Comparison of ENCODE assay signal across 8 cellular contexts in the genomic region with DNA sequence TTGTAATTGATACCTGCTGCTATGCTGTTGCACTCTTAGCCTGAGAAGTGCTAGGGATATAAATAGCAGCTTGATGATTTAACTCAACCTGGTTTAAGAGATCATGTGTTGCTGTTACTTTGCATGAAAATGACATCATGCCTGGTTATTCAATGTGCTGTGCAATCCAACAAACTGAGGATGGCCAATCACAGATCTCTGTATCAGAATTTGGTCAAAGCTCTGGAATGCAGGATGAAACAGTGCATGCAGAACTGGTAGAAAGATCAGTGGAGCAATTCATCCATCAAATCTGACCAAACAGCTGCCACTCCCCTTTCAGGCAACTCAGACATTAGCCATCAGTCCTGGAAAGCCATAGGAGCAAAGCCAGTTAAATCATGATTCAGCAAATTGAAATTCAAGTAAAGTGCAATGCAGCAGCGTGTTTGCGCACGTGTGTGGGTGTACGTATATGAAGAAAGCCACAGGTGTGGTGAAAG.
DNase-seq lines count a peak whose midpoint lies in the region; ATAC-seq and TF ChIP-seq lines count a peak whose summit lies in the region.

No MANE protein-coding gene starts in this region.

- no peaks in the 10 kb centered on the region for H3K79me2 ChIP-seq in smooth muscle cell (ENCODE audit: low read depth)

- H3K56ac ChIP-seq in IMR-90 (ENCODE audit: extremely low read depth, insufficient read depth, low read length), result no peak overlapping the region

- no TSS peak for BruUV-seq in IMR-90 (replicated peaks; lab: Mats Ljungman, UMichigan)

- peak; percentile 24 for ATAC-seq in IMR-90 (ENCODE audit: low read depth)

- H3K18ac ChIP-seq in IMR-90 (ENCODE audit: low read depth, low read length), result no peak overlapping the region

- H2AK5ac ChIP-seq in IMR-90 (ENCODE audit: low read depth, low read length), result no peak overlapping the region

- H3K36me3 ChIP-seq in IMR-90 (ENCODE audit: control insufficient read depth, insufficient read depth, low read length), result no peaks in the 10 kb centered on the region
- no peaks in the 10 kb centered on the region for H3K36me3 ChIP-seq in smooth muscle cell (ENCODE audit: low read depth)

- no peak overlapping the region for H3K23ac ChIP-seq in IMR-90 (ENCODE audit: low read depth, low read length)

- H2AFZ ChIP-seq in IMR-90 (replicated peaks; ENCODE audit: low read length, poor library complexity) (no peak overlapping the region), smooth muscle cell (ENCODE audit: low read depth) (no peak overlapping the region)

- H3K79me1 ChIP-seq in IMR-90 (ENCODE audit: low read depth in 1 of 2, low read length in 2 of 2), result no peaks in the 10 kb centered on the region

- H3K27ac ChIP-seq in IMR-90 (ENCODE audit: insufficient read depth, low read length), result no peak overlapping the region
- H3K27ac ChIP-seq in smooth muscle cell (ENCODE audit: low read depth), result peak overlapping the region; percentile 81

- no peak overlapping the region for H3K27ac Mint-ChIP-seq in HFFc6

- peak; percentile 37 for DNase-seq in NOMO-1 treated with DMSO at 0.1 percent for 48 hours (lab: John Stamatoyannopoulos, UW; ENCODE audit: unreplicated experiment)
- DNase-seq in NOMO-1 treated with dmso at 0.1 percent for 144 hours (lab: John Stamatoyannopoulos, UW; ENCODE audit: unreplicated experiment), result no peak
- peak; percentile 43 for DNase-seq in IMR-90
- peak; percentile 90 for DNase-seq in fibroblast of gingiva (ENCODE audit: low read depth)
- no peak for DNase-seq in smooth muscle cell (lab: John Stamatoyannopoulos, UW; ENCODE audit: unreplicated experiment)
- DNase-seq in NCI-H146 (lab: John Stamatoyannopoulos, UW), result no peak
- DNase-seq in activated CD8-positive, alpha-beta memory T cell treated with anti-CD3 and anti-CD28 coated beads for 24 hours, result no peak
- DNase-seq in HFFc6, result no peak

- no peak overlapping the region for H2BK120ac ChIP-seq in IMR-90 (ENCODE audit: low read depth, low read length)

- no peak overlapping the region for H4K8ac ChIP-seq in IMR-90 (ENCODE audit: low read depth in 2 of 2, low read length in 2 of 2)

- no peak overlapping the region for H3K9ac ChIP-seq in IMR-90 (ENCODE audit: low read depth, low read length)
- peak overlapping the region; percentile 40 for H3K9ac ChIP-seq in smooth muscle cell (ENCODE audit: low read depth)

- H2BK15ac ChIP-seq in IMR-90 (ENCODE audit: low read depth, low read length), result no peak overlapping the region

- H3K14ac ChIP-seq in IMR-90 (replicated peaks; ENCODE audit: low read depth, low read length), result no peak overlapping the region

- H3K27me3 ChIP-seq in IMR-90 (ENCODE audit: control insufficient read depth, insufficient read depth, low read length), result no peaks in the 10 kb centered on the region
- no peaks in the 10 kb centered on the region for H3K27me3 ChIP-seq in smooth muscle cell (ENCODE audit: low read depth)

- no peaks in the 10 kb centered on the region for H3K4me1 Mint-ChIP-seq in HFFc6 (ENCODE audit: low read depth)

- POLR2A ChIA-PET in IMR-90 (lab: Charles Lee; ENCODE audit: unreplicated experiment), result interaction anchor here (0.5 kb wide), 1 partner anchor 34 kb away, joined by 8 read pairs; no protein-coding TSS in a partner anchor

- no peak overlapping the region for H4K5ac ChIP-seq in IMR-90 (ENCODE audit: low read depth, low read length)

- CTCF ChIA-PET in IMR-90 (lab: Yijun Ruan, JAX), result no interaction called here

- WGBS in IMR-90 (ENCODE audit: extremely low coverage in 2 of 2, insufficient read length in 1 of 2), 2 experiments, result no CpG with 5 or more reads among the region's 4 CpGs
- WGBS in smooth muscle cell (ENCODE audit: low lambda C conversion rate), result 27% methylated on average over 4 of the region's 4 CpGs

- H3K27me3 Mint-ChIP-seq in HFFc6 (ENCODE audit: insufficient read depth), result no peaks in the 10 kb centered on the region

- no peak for TF ChIP-seq POLR2A in IMR-90 (IDR thresholded peaks at IDR 0.05; ENCODE audit: low read depth, low read length)

- H3K9me3 Mint-ChIP-seq in HFFc6, result peaks cover 36% of the 10 kb centered on the region

- H3K4me3 Mint-ChIP-seq in HFFc6, result no peak overlapping the region

- H3K4me2 ChIP-seq in IMR-90 (ENCODE audit: low read depth, low read length) (no peak overlapping the region), smooth muscle cell (peak overlapping the region; percentile 14)

- no peak overlapping the region for H3K4ac ChIP-seq in IMR-90 (ENCODE audit: low read depth, low read length)

- H3K4me1 ChIP-seq in IMR-90 (ENCODE audit: control insufficient read depth, insufficient read depth, low read length) (no peaks in the 10 kb centered on the region), smooth muscle cell (ENCODE audit: low read depth) (no peaks in the 10 kb centered on the region)

- H4K20me1 ChIP-seq in IMR-90 (ENCODE audit: insufficient read depth, low read length) (no peaks in the 10 kb centered on the region), smooth muscle cell (ENCODE audit: low read depth) (no peaks in the 10 kb centered on the region)

- dilution Hi-C loops in IMR-90 (cut with HindIII; ENCODE audit: low sequenced_read_pairs, unreplicated experiment), result no loop called here

- H3K9me3 ChIP-seq in IMR-90 (ENCODE audit: control insufficient read depth, insufficient read depth, low read length) (no peaks in the 10 kb centered on the region), smooth muscle cell (replicated peaks; ENCODE audit: low read depth) (no peaks in the 10 kb centered on the region)

- no peaks in the 10 kb centered on the region for H3F3A ChIP-seq in smooth muscle cell (ENCODE audit: low read depth)

- no peak for TF ChIP-seq RAD21 in IMR-90 (IDR thresholded peaks at IDR 0.05; ENCODE audit: low read length)

- in situ Hi-C loops in IMR-90 (cut with MboI; ENCODE audit: low sequenced_read_pairs), result no loop called here

- intact Hi-C loops in IMR-90 (cut with micrococcal nuclease), result no loop called here

- H2BK20ac ChIP-seq in IMR-90 (ENCODE audit: low read depth, low read length), result no peak overlapping the region

- no peak overlapping the region for H2AK9ac ChIP-seq in IMR-90 (replicated peaks; ENCODE audit: low read depth, low read length, poor library complexity)

- H3K9me1 ChIP-seq in IMR-90 (ENCODE audit: insufficient read depth, low read length), result no peaks in the 10 kb centered on the region

- no peak overlapping the region for H4K91ac ChIP-seq in IMR-90 (ENCODE audit: insufficient read depth, low read depth, low read length)

- no peak overlapping the region for H3K4me3 ChIP-seq in IMR-90 (ENCODE audit: insufficient read depth, low read depth, low read length)
- no peak overlapping the region for H3K4me3 ChIP-seq in smooth muscle cell

- no peaks in the 10 kb centered on the region; the same call in 1 of the 2 replicates for H3K36me3 Mint-ChIP-seq in HFFc6 (ENCODE audit: low read depth)

- TF ChIP-seq CTCF in IMR-90 (conservative IDR thresholded peaks at IDR 0.05; ENCODE audit: low read depth, low read length), result no peak
- no peak for TF ChIP-seq CTCF in smooth muscle cell (IDR thresholded peaks at IDR 0.05; ENCODE audit: borderline replicate concordance, insufficient read depth, poor library complexity, severe bottlenecking)
- TF ChIP-seq CTCF in HFFc6 (IDR thresholded peaks at IDR 0.05), result no peak

- no peak overlapping the region for H2BK5ac ChIP-seq in IMR-90 (ENCODE audit: low read depth, low read length, poor library complexity, severe bottlenecking)

TF ChIP-seq in IMR-90, 13 proteins besides CTCF, POLR2A, EP300 and RAD21:
- TF ChIP-seq RFX5 (IDR thresholded peaks at IDR 0.05; ENCODE audit: low read depth, low read length), result no peak
- peak; percentile 30; the same call in 1 of the 2 replicates for TF ChIP-seq MAFK (IDR thresholded peaks at IDR 0.05; ENCODE audit: low read depth, low read length)

Comparison
In these comparisons a context has a peak if more than half of its experiments do, and no peak if none do; other contexts are left out.
1. DNase-seq: peak in NOMO-1 treated with DMSO at 0.1 percent for 48 hours (single experiment), IMR-90 (single experiment) and fibroblast of gingiva (single experiment); none in NOMO-1 treated with dmso at 0.1 percent for 144 hours (single experiment), smooth muscle cell (single experiment), NCI-H146 (single experiment), activated CD8-positive, alpha-beta memory T cell treated with anti-CD3 and anti-CD28 coated beads for 24 hours (single experiment) and HFFc6 (single experiment).